ENCODE assay signal across 18 cellular contexts in the genomic region with DNA sequence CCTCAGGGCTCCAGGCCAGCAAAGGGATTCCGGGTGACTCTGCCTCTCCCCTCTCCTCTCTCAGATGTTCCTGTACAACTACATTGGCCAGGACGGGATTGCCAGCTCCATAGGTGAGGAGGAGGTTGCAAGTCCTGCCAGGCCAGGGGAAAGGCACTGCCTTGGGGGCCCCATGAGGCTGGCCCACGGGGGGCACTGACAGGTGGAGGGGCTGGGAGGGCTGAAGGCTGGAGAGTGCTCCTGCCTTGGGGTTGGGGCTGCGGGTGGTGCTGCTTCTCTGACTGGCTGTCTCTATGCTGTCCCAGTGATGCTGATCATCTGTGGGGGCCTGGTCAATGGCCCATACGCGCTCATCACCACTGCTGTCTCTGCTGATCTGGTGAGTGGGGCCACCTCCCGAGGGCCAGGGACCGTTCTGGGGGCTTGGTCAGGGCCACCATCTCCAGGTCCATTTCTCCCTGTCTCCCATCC. TPM values are rescaled to one million over a fixed set of nuclear protein-coding genes. Genes with fewer than 3 reads are reported as not detected.
DNase-seq lines count a peak whose midpoint lies in the region; ATAC-seq and TF ChIP-seq lines count a peak whose summit lies in the region.
"Had no signal": no experiment of that assay in that cellular context is flagged by ENCODE, and none has a peak within 500 bp of the region (broad histone marks: within the 10 kb centered on the region; RNA-seq: fewer than 3 reads in every experiment).

No MANE protein-coding gene starts in this region.

- DNase-seq in activated CD8-positive, alpha-beta T cell treated with anti-CD3 and anti-CD28 coated beads, Interleukin-2, amount 10 ng/mL, durations not matched to agents 7 days and 5 days, result no peak
- no peak for DNase-seq in activated CD8-positive, alpha-beta T cell treated with anti-CD3 and anti-CD28 coated beads for 36 hours
- DNase-seq in GM13976 (ENCODE audit: low spot score) (peak; percentile 27), mesenteric fat pad (ENCODE audit: low spot score) (peak; percentile 74), NCI-H524 treated with DMSO at 0.1 percent for 48 hours (lab: John Stamatoyannopoulos, UW) (no peak), NCI-H1436 (lab: John Stamatoyannopoulos, UW) (no peak)
- no peak for DNase-seq in stimulated activated naive B cell treated with anti-CD40 and anti-IgM and Interleukin-4, amounts not matched to agents 10 μg/mL and 1 μg/mL and 100 μg/mL, for 72 hours
- DNase-seq: AML-193, C1 segment of cervical spinal cord, Calu3, Karpas-422, NCI-H1694 treated with DMSO at 0.1 percent for 48 hours, NCI-H2081 treated with DMSO at 0.1 percent for 48 hours, NCI-H2171 treated with DMSO at 0.1 percent for 48 hours, OCI-M1 had no signal

- POLR2A ChIA-PET in activated CD8-positive, alpha-beta T cell treated with anti-CD3 and anti-CD28 coated beads, Interleukin-2, amount 10 ng/mL, durations not matched to agents 7 days and 5 days (lab: Charles Lee), result no interaction called here
- POLR2A ChIA-PET in activated CD8-positive, alpha-beta T cell treated with anti-CD3 and anti-CD28 coated beads for 36 hours (lab: Charles Lee), result no interaction called here

- peaks cover 3% of the 10 kb centered on the region for H3K4me1 Mint-ChIP-seq in activated CD8-positive, alpha-beta T cell treated with anti-CD3 and anti-CD28 coated beads, Interleukin-2, amount 10 ng/mL, durations not matched to agents 7 days and 5 days (ENCODE audit: low read depth)
- no peaks in the 10 kb centered on the region for H3K4me1 Mint-ChIP-seq in activated CD8-positive, alpha-beta T cell treated with anti-CD3 and anti-CD28 coated beads for 36 hours (ENCODE audit: low read depth)
- no peaks in the 10 kb centered on the region for H3K4me1 Mint-ChIP-seq in stimulated activated naive B cell treated with anti-CD40 and anti-IgM and Interleukin-4, amounts not matched to agents 10 μg/mL and 1 μg/mL and 100 μg/mL, for 72 hours
- H3K4me1 Mint-ChIP-seq: CD8-positive, alpha-beta memory T cell had no signal

- H3K27ac Mint-ChIP-seq in activated CD8-positive, alpha-beta T cell treated with anti-CD3 and anti-CD28 coated beads, Interleukin-2, amount 10 ng/mL, durations not matched to agents 7 days and 5 days, result peak overlapping the region; percentile 60
- no peak overlapping the region for H3K27ac Mint-ChIP-seq in activated CD8-positive, alpha-beta T cell treated with anti-CD3 and anti-CD28 coated beads for 36 hours
- H3K27ac Mint-ChIP-seq in stimulated activated naive B cell treated with anti-CD40 and anti-IgM and Interleukin-4, amounts not matched to agents 10 μg/mL and 1 μg/mL and 100 μg/mL, for 72 hours, result peak overlapping the region; percentile 32

- intact Hi-C loops in activated CD8-positive, alpha-beta T cell treated with anti-CD3 and anti-CD28 coated beads for 36 hours (cut with micrococcal nuclease), result no loop called here

- no peaks in the 10 kb centered on the region for H3K36me3 Mint-ChIP-seq in activated CD8-positive, alpha-beta T cell treated with anti-CD3 and anti-CD28 coated beads, Interleukin-2, amount 10 ng/mL, durations not matched to agents 7 days and 5 days (ENCODE audit: low read depth)
- no peaks in the 10 kb centered on the region for H3K36me3 Mint-ChIP-seq in activated CD8-positive, alpha-beta T cell treated with anti-CD3 and anti-CD28 coated beads for 36 hours (ENCODE audit: low read depth)
- H3K36me3 Mint-ChIP-seq in stimulated activated naive B cell treated with anti-CD40 and anti-IgM and Interleukin-4, amounts not matched to agents 10 μg/mL and 1 μg/mL and 100 μg/mL, for 72 hours, result peaks cover 2 to 42% of the 10 kb centered on the region in 2 donors

- no peaks in the 10 kb centered on the region for H3K9me3 Mint-ChIP-seq in activated CD8-positive, alpha-beta T cell treated with anti-CD3 and anti-CD28 coated beads, Interleukin-2, amount 10 ng/mL, durations not matched to agents 7 days and 5 days (ENCODE audit: insufficient read depth)
- no peaks in the 10 kb centered on the region for H3K9me3 Mint-ChIP-seq in activated CD8-positive, alpha-beta T cell treated with anti-CD3 and anti-CD28 coated beads for 36 hours
- H3K9me3 Mint-ChIP-seq in stimulated activated naive B cell treated with anti-CD40 and anti-IgM and Interleukin-4, amounts not matched to agents 10 μg/mL and 1 μg/mL and 100 μg/mL, for 72 hours, result no peaks in the 10 kb centered on the region
- H3K9me3 Mint-ChIP-seq: CD8-positive, alpha-beta memory T cell had no signal

- no peak overlapping the region for H3K4me3 Mint-ChIP-seq in activated CD8-positive, alpha-beta T cell treated with anti-CD3 and anti-CD28 coated beads, Interleukin-2, amount 10 ng/mL, durations not matched to agents 7 days and 5 days
- H3K4me3 Mint-ChIP-seq in activated CD8-positive, alpha-beta T cell treated with anti-CD3 and anti-CD28 coated beads for 36 hours, result no peak overlapping the region
- no peak overlapping the region for H3K4me3 Mint-ChIP-seq in stimulated activated naive B cell treated with anti-CD40 and anti-IgM and Interleukin-4, amounts not matched to agents 10 μg/mL and 1 μg/mL and 100 μg/mL, for 72 hours

- CTCF ChIA-PET in activated CD8-positive, alpha-beta T cell treated with anti-CD3 and anti-CD28 coated beads, Interleukin-2, amount 10 ng/mL, durations not matched to agents 7 days and 5 days (lab: Charles Lee), result no interaction called here
- CTCF ChIA-PET in activated CD8-positive, alpha-beta T cell treated with anti-CD3 and anti-CD28 coated beads for 36 hours (lab: Charles Lee), result no interaction called here

- in situ Hi-C loops in GM13976 (cut with MboI; ENCODE audit: low sequenced_read_pairs, unreplicated experiment), result no loop called here

- TF ChIP-seq CTCF in activated CD8-positive, alpha-beta T cell treated with anti-CD3 and anti-CD28 coated beads for 36 hours (IDR thresholded peaks at IDR 0.05), result no peak
- TF ChIP-seq CTCF in GM13976 (IDR thresholded peaks at IDR 0.05; ENCODE audit: borderline replicate concordance, control extremely low read depth, extremely low read depth, insufficient read depth, missing control alignments), result no peak

- ATAC-seq in activated CD8-positive, alpha-beta T cell treated with anti-CD3 and anti-CD28 coated beads, Interleukin-2, amount 10 ng/mL, durations not matched to agents 7 days and 5 days, result no peak
- ATAC-seq in activated CD8-positive, alpha-beta T cell treated with anti-CD3 and anti-CD28 coated beads for 36 hours, result no peak
- no peak for ATAC-seq in stimulated activated naive B cell treated with anti-CD40 and anti-IgM and Interleukin-4, amounts not matched to agents 10 μg/mL and 1 μg/mL and 100 μg/mL, for 72 hours (replicated peaks)
- no peak for ATAC-seq in HG03432 (IDR thresholded peaks at IDR 0.05; ENCODE audit: unreplicated experiment)
- ATAC-seq: Right ventricle myocardium inferior had no signal

- H3K27me3 Mint-ChIP-seq in activated CD8-positive, alpha-beta T cell treated with anti-CD3 and anti-CD28 coated beads, Interleukin-2, amount 10 ng/mL, durations not matched to agents 7 days and 5 days (ENCODE audit: low read depth), result no peaks in the 10 kb centered on the region
- H3K27me3 Mint-ChIP-seq in activated CD8-positive, alpha-beta T cell treated with anti-CD3 and anti-CD28 coated beads for 36 hours, result no peaks in the 10 kb centered on the region
- H3K27me3 Mint-ChIP-seq in stimulated activated naive B cell treated with anti-CD40 and anti-IgM and Interleukin-4, amounts not matched to agents 10 μg/mL and 1 μg/mL and 100 μg/mL, for 72 hours, result peaks cover 0 to 7% of the 10 kb centered on the region in 2 donors

RNA-seq across cellular contexts. Expression of gene SLC37A2, which starts 21.7 kb away (rescaled TPM):
- under 1 TPM; 0.61 to 0.68 TPM for total RNA-seq in activated CD8-positive, alpha-beta T cell treated with anti-CD3 and anti-CD28 coated beads, Interleukin-2, amount 10 ng/mL, durations not matched to agents 7 days and 5 days
- total RNA-seq in activated CD8-positive, alpha-beta T cell treated with anti-CD3 and anti-CD28 coated beads for 36 hours, result under 1 TPM; 0.70 to 0.74 TPM
- 17.5 TPM for total RNA-seq in mesenteric fat pad

RNA-seq across cellular contexts. Expression of gene TMEM218, which starts 26.6 kb away (rescaled TPM):
- 10 to 100 TPM; 14.9 to 17.4 TPM for total RNA-seq in activated CD8-positive, alpha-beta T cell treated with anti-CD3 and anti-CD28 coated beads, Interleukin-2, amount 10 ng/mL, durations not matched to agents 7 days and 5 days
- total RNA-seq in activated CD8-positive, alpha-beta T cell treated with anti-CD3 and anti-CD28 coated beads for 36 hours, result 10 to 100 TPM; 12.7 to 13.3 TPM
- total RNA-seq in mesenteric fat pad, result 24.6 TPM

Comparison
In these comparisons a context has a peak if more than half of its experiments do, and no peak if none do; other contexts are left out.
1. DNase-seq: peak in GM13976 (single experiment) and mesenteric fat pad (single experiment); none in activated CD8-positive, alpha-beta T cell treated with anti-CD3 and anti-CD28 coated beads, Interleukin-2, amount 10 ng/mL, durations not matched to agents 7 days and 5 days (single experiment), activated CD8-positive, alpha-beta T cell treated with anti-CD3 and anti-CD28 coated beads for 36 hours (single experiment), stimulated activated naive B cell treated with anti-CD40 and anti-IgM and Interleukin-4, amounts not matched to agents 10 μg/mL and 1 μg/mL and 100 μg/mL, for 72 hours (single experiment), NCI-H524 treated with DMSO at 0.1 percent for 48 hours (single experiment) and NCI-H1436 (single experiment).
2. RNA of gene SLC37A2, which starts 21.7 kb away (total RNA-seq): 17.5 TPM in mesenteric fat pad (single experiment); 0.70 to 0.74 TPM in activated CD8-positive, alpha-beta T cell treated with anti-CD3 and anti-CD28 coated beads for 36 hours and 0.61 to 0.68 TPM in activated CD8-positive, alpha-beta T cell treated with anti-CD3 and anti-CD28 coated beads, Interleukin-2, amount 10 ng/mL, durations not matched to agents 7 days and 5 days; every median in the first group is over 10 times any median in the second.